In genomic region chr3:150324261-150324660, GRCh38 we compare ENCODE assay signal across 18 cellular contexts.
DNase-seq lines count a peak whose midpoint lies in the region; TF ChIP-seq lines count a peak whose summit lies in the region.
"Had no signal": no experiment of that assay in that cellular context is flagged by ENCODE, and none has a peak within 500 bp of the region (broad histone marks: within the 10 kb centered on the region; RNA-seq: fewer than 3 reads in every experiment).

No MANE protein-coding gene starts in this region.

- H3K27me3 Mint-ChIP-seq in type B pancreatic cell = no peaks in the 10 kb centered on the region
- H3K27me3 Mint-ChIP-seq in CD4-positive, alpha-beta memory T cell = peaks cover 11 to 16% of the 10 kb centered on the region in 2 donors

- H3K4me3 Mint-ChIP-seq in type B pancreatic cell = peak overlapping the region; percentile 59
- no peak overlapping the region for H3K4me3 Mint-ChIP-seq in CD4-positive, alpha-beta memory T cell
- H3K4me3 Mint-ChIP-seq: B cell; CD8-positive, alpha-beta memory T cell; HFFc6 had no signal

- no peak for TF ChIP-seq CTCF in Loucy (conservative IDR thresholded peaks at IDR 0.05; ENCODE audit: low read length)
- no peak for TF ChIP-seq CTCF in hepatocyte (IDR thresholded peaks at IDR 0.05; ENCODE audit: poor library complexity)
- TF ChIP-seq CTCF in type B pancreatic cell (conservative IDR thresholded peaks at IDR 0.05) = no peak

- H3K36me3 ChIP-seq in Loucy (ENCODE audit: insufficient read depth, low read length) (no peaks in the 10 kb centered on the region), hepatocyte (replicated peaks; ENCODE audit: insufficient read depth, low read depth) (no peaks in the 10 kb centered on the region), neuron (ENCODE audit: insufficient read depth, low read length) (no peaks in the 10 kb centered on the region)
- no peaks in the 10 kb centered on the region for H3K36me3 ChIP-seq in CD4-positive, alpha-beta memory T cell (ENCODE audit: insufficient read depth, low read length)
- H3K36me3 ChIP-seq: BLaER1 treated with 17β-estradiol and CSF1 and Interleukin-3, amounts not matched to agents 10 nM and 100 nM had no signal

- peak overlapping the region; percentile 89 for H3K27ac Mint-ChIP-seq in type B pancreatic cell
- H3K27ac Mint-ChIP-seq in CD4-positive, alpha-beta memory T cell = no peak overlapping the region
- H3K27ac Mint-ChIP-seq: B cell, HFFc6 had no signal

- H3K4me1 ChIP-seq in Loucy (ENCODE audit: insufficient read depth, low read length, poor library complexity, severe bottlenecking) (no peaks in the 10 kb centered on the region), hepatocyte (ENCODE audit: insufficient read depth) (peaks cover 40% of the 10 kb centered on the region), neuron (ENCODE audit: insufficient read depth, low read length) (no peaks in the 10 kb centered on the region)
- no peaks in the 10 kb centered on the region for H3K4me1 ChIP-seq in CD4-positive, alpha-beta memory T cell (ENCODE audit: insufficient read depth, low read length)
- H3K4me1 ChIP-seq: BLaER1 treated with 17β-estradiol and CSF1 and Interleukin-3, amounts not matched to agents 10 nM and 100 nM had no signal

- CTCF ChIA-PET in CD4-positive, alpha-beta memory T cell (lab: Charles Lee; ENCODE audit: partially characterized antibody) = interaction anchor here (0.8 kb wide), 1 partner anchor 14 kb away, joined by 3 read pairs; no protein-coding TSS in a partner anchor

- no peaks in the 10 kb centered on the region for H3K36me3 Mint-ChIP-seq in type B pancreatic cell
- H3K36me3 Mint-ChIP-seq in CD4-positive, alpha-beta memory T cell = no peaks in the 10 kb centered on the region
- H3K36me3 Mint-ChIP-seq: CD8-positive, alpha-beta memory T cell had no signal

- H3K9me2 ChIP-seq in Loucy (replicated peaks; ENCODE audit: low read depth, low read length) (no peaks in the 10 kb centered on the region), hepatocyte (replicated peaks; ENCODE audit: insufficient read depth) (no peaks in the 10 kb centered on the region)

- intact Hi-C loops in CD4-positive, alpha-beta memory T cell (cut with micrococcal nuclease) = no loop called here

- no peaks in the 10 kb centered on the region for H3K9me3 ChIP-seq in Loucy (ENCODE audit: insufficient read depth, low read depth, low read length)
- no peaks in the 10 kb centered on the region for H3K9me3 ChIP-seq in hepatocyte (ENCODE audit: low read depth)
- no peaks in the 10 kb centered on the region for H3K9me3 ChIP-seq in neuron (ENCODE audit: low read length)
- no peaks in the 10 kb centered on the region for H3K9me3 ChIP-seq in CD4-positive, alpha-beta memory T cell (ENCODE audit: control insufficient read depth in 1 of 2, low read length in 2 of 2)

- H2AFZ ChIP-seq in Loucy (ENCODE audit: low read length) (0 out of 2 replicates have a peak overlapping the region, but pooled peaks have one; percentile 64), hepatocyte (peak overlapping the region; percentile 6), neuron (ENCODE audit: low read depth, low read length) (peak overlapping the region; percentile 5)
- H2AFZ ChIP-seq: GM23248 had no signal

- 65% methylated on average over 3 of the region's 3 CpGs for WGBS in hepatocyte (ENCODE audit: low lambda C conversion rate, missing lambda C conversion rate)

- H3K79me2 ChIP-seq in Loucy (ENCODE audit: insufficient read depth, low read length) (no peaks in the 10 kb centered on the region), hepatocyte (no peaks in the 10 kb centered on the region)

- no peak overlapping the region for H3K4me3 ChIP-seq in Loucy (ENCODE audit: low read length, poor library complexity, severe bottlenecking)
- no peak overlapping the region for H3K4me3 ChIP-seq in hepatocyte
- no peak overlapping the region for H3K4me3 ChIP-seq in neuron (ENCODE audit: low read length)
- H3K4me3 ChIP-seq in CD4-positive, alpha-beta memory T cell (ENCODE audit: low read length in 2 of 2) = no peak overlapping the region
- H3K4me3 ChIP-seq: BLaER1 treated with 17β-estradiol and CSF1 and Interleukin-3, amounts not matched to agents 10 nM and 100 nM; GM12878; GM23248 had no signal

- no peaks in the 10 kb centered on the region for H3K27me3 ChIP-seq in Loucy (ENCODE audit: insufficient read depth, low read length, poor library complexity, severe bottlenecking)
- no peaks in the 10 kb centered on the region for H3K27me3 ChIP-seq in hepatocyte
- H3K27me3 ChIP-seq in neuron (ENCODE audit: insufficient read depth, low read length) = no peaks in the 10 kb centered on the region
- no peaks in the 10 kb centered on the region for H3K27me3 ChIP-seq in CD4-positive, alpha-beta memory T cell (ENCODE audit: insufficient read depth, low read length)
- H3K27me3 ChIP-seq: BLaER1 treated with 17β-estradiol and CSF1 and Interleukin-3, amounts not matched to agents 10 nM and 100 nM had no signal

- H3F3A ChIP-seq in Loucy (ENCODE audit: low read depth) = no peaks in the 10 kb centered on the region

- H3K4me1 Mint-ChIP-seq in type B pancreatic cell (ENCODE audit: unreplicated experiment) = peaks cover 27% of the 10 kb centered on the region
- H3K4me1 Mint-ChIP-seq in CD4-positive, alpha-beta memory T cell = no peaks in the 10 kb centered on the region
- H3K4me1 Mint-ChIP-seq: CD8-positive, alpha-beta memory T cell had no signal

- H4K20me1 ChIP-seq in Loucy (ENCODE audit: insufficient read depth, low read length, poor library complexity, severe bottlenecking) = no peaks in the 10 kb centered on the region
- H4K20me1 ChIP-seq in hepatocyte (ENCODE audit: insufficient read depth, poor library complexity, severe bottlenecking) = no peaks in the 10 kb centered on the region
- H4K20me1 ChIP-seq: BLaER1 treated with 17β-estradiol and CSF1 and Interleukin-3, amounts not matched to agents 10 nM and 100 nM had no signal

- POLR2A ChIA-PET in CD4-positive, alpha-beta memory T cell (lab: Charles Lee; ENCODE audit: partially characterized antibody) = no interaction called here

- no peak overlapping the region for H3K9ac ChIP-seq in Loucy (ENCODE audit: low read depth, low read length, poor library complexity, severe bottlenecking)
- H3K9ac ChIP-seq: BLaER1 treated with 17β-estradiol and CSF1 and Interleukin-3, amounts not matched to agents 10 nM and 100 nM; GM23248 had no signal

- no peak for DNase-seq in hepatocyte (ENCODE audit: low spot score)
- DNase-seq in type B pancreatic cell (ENCODE audit: extremely low spot score, unreplicated experiment) = no peak
- no peak for DNase-seq in CD4-positive, alpha-beta memory T cell
- DNase-seq in NK-92 treated with Interleukin-12 subunit alpha and Interleukin-12 subunit beta, amount 100 ng/mL, for 24 hours (lab: John Stamatoyannopoulos, UW) = no peak
- no peak for DNase-seq in dedifferentiated amniotic fluid mesenchymal stem cell (ENCODE audit: extremely low spot score)
- DNase-seq: CD8-positive, alpha-beta memory T cell; COR-L47; DMS 273 treated with DMSO at 0.1 percent for 48 hours; DND-41; EL; H7; HFFc6 had no signal

- H3K4me2 ChIP-seq in Loucy (ENCODE audit: low read depth, low read length, poor library complexity, severe bottlenecking) = no peak overlapping the region
- peak overlapping the region; percentile 44 for H3K4me2 ChIP-seq in hepatocyte
- H3K4me2 ChIP-seq: BLaER1 treated with 17β-estradiol and CSF1 and Interleukin-3, amounts not matched to agents 10 nM and 100 nM had no signal

- H3K27ac ChIP-seq in hepatocyte = peak overlapping the region; percentile 73
- H3K27ac ChIP-seq in CD4-positive, alpha-beta memory T cell (ENCODE audit: low read depth, low read length) = no peak overlapping the region
- H3K27ac ChIP-seq: BLaER1 treated with 17β-estradiol and CSF1 and Interleukin-3, amounts not matched to agents 10 nM and 100 nM; GM23248 had no signal

- peaks cover 12% of the 10 kb centered on the region for H3K9me3 Mint-ChIP-seq in type B pancreatic cell
- peaks cover 0 to 3% (median 0%) of the 10 kb centered on the region in 8 donors for H3K9me3 Mint-ChIP-seq in CD4-positive, alpha-beta memory T cell
- H3K9me3 Mint-ChIP-seq: CD8-positive, alpha-beta memory T cell; HFFc6 had no signal

Comparison
In these comparisons a context has a peak if more than half of its experiments do, and no peak if none do; other contexts are left out.
1. H2AFZ ChIP-seq: peak in every context shown above with its lines; median percentile 64 in Loucy; 6 in hepatocyte; 5 in neuron.